Comparison of ENCODE assay signal across 10 cellular contexts in genomic region chrX:109782994-109783711, GRCh38. TPM values are rescaled to one million over a fixed set of nuclear protein-coding genes. Genes with fewer than 3 reads are reported as not detected.
A peak's percentile ranks its signal among the peaks of the same experiment; 100 is the strongest.
DNase-seq lines count a peak whose midpoint lies in the region; ATAC-seq and TF ChIP-seq lines count a peak whose summit lies in the region.
"Had no signal": no experiment of that assay in that cellular context is flagged by ENCODE, and none has a peak within 500 bp of the region (broad histone marks: within the 10 kb centered on the region; RNA-seq: fewer than 3 reads in every experiment).

No MANE protein-coding gene starts in this region.

- ATAC-seq in HG02588 (IDR thresholded peaks at IDR 0.05; ENCODE audit: unreplicated experiment), result peak; percentile 88
- peak; percentile 91 for ATAC-seq in stimulated activated effector memory CD8-positive, alpha-beta T cell treated with anti-CD3 and anti-CD28 coated beads, Interleukin-12 subunit alpha, Interleukin-12 subunit beta, amount 100 ng/mL, for 72 hours

- H3K27ac Mint-ChIP-seq in stimulated activated effector memory CD8-positive, alpha-beta T cell treated with anti-CD3 and anti-CD28 coated beads, Interleukin-12 subunit alpha, Interleukin-12 subunit beta, amount 100 ng/mL, for 72 hours, result peak overlapping the region; percentile 95

- no peaks in the 10 kb centered on the region for H3K9me3 Mint-ChIP-seq in stimulated activated effector memory CD8-positive, alpha-beta T cell treated with anti-CD3 and anti-CD28 coated beads, Interleukin-12 subunit alpha, Interleukin-12 subunit beta, amount 100 ng/mL, for 72 hours
- H3K9me3 Mint-ChIP-seq: central memory CD8-positive, alpha-beta T cell had no signal

- no peak for TF ChIP-seq POLR2A in prostate gland (IDR thresholded peaks at IDR 0.05)

- WGBS in prostate gland, result 49% methylated on average over 6 of the region's 6 CpGs

- H3K36me3 Mint-ChIP-seq in stimulated activated effector memory CD8-positive, alpha-beta T cell treated with anti-CD3 and anti-CD28 coated beads, Interleukin-12 subunit alpha, Interleukin-12 subunit beta, amount 100 ng/mL, for 72 hours, result no peaks in the 10 kb centered on the region

- no peaks in the 10 kb centered on the region for H3K27me3 ChIP-seq in prostate gland (replicated peaks; ENCODE audit: insufficient read depth)

- no peaks in the 10 kb centered on the region for H3K4me1 ChIP-seq in prostate gland (replicated peaks)
- H3K4me1 ChIP-seq: lower lobe of right lung had no signal

- H3K4me3 ChIP-seq in prostate gland, result no peak overlapping the region
- H3K4me3 ChIP-seq: lower lobe of right lung had no signal

- intact Hi-C loops in prostate gland (cut with DNase I), result no loop called here

- peak overlapping the region; percentile 61 for H3K4me3 Mint-ChIP-seq in stimulated activated effector memory CD8-positive, alpha-beta T cell treated with anti-CD3 and anti-CD28 coated beads, Interleukin-12 subunit alpha, Interleukin-12 subunit beta, amount 100 ng/mL, for 72 hours
- H3K4me3 Mint-ChIP-seq: central memory CD8-positive, alpha-beta T cell had no signal

- DNase-seq in activated CD4-positive, alpha-beta T cell treated with anti-CD3 and anti-CD28 coated beads for 48 hours, result peak; percentile 8
- no peak for DNase-seq in activated CD4-positive, alpha-beta T cell treated with anti-CD3 and anti-CD28 coated beads, Interleukin-2, amount 50 U/mL, for 4 hours
- DNase-seq in MV-4-11 (lab: John Stamatoyannopoulos, UW), result peak; percentile 38
- no peak for DNase-seq in stimulated activated effector memory CD8-positive, alpha-beta T cell treated with anti-CD3 and anti-CD28 coated beads, Interleukin-12 subunit alpha, Interleukin-12 subunit beta, amount 100 ng/mL, for 72 hours (ENCODE audit: low spot score in 2 of 2)
- DNase-seq in AG08395 (ENCODE audit: low spot score), result no peak
- DNase-seq in SKM-1 treated with dmso at 0.1 percent for 144 hours (lab: John Stamatoyannopoulos, UW; ENCODE audit: unreplicated experiment), result no peak
- no peak for DNase-seq in prostate gland (ENCODE audit: low spot score)
- DNase-seq: lower lobe of right lung had no signal

- H3K4me1 Mint-ChIP-seq in stimulated activated effector memory CD8-positive, alpha-beta T cell treated with anti-CD3 and anti-CD28 coated beads, Interleukin-12 subunit alpha, Interleukin-12 subunit beta, amount 100 ng/mL, for 72 hours, result peaks cover 14% of the 10 kb centered on the region
- H3K4me1 Mint-ChIP-seq: central memory CD8-positive, alpha-beta T cell had no signal

- H3K27ac ChIP-seq in prostate gland, result no peak overlapping the region
- H3K27ac ChIP-seq: lower lobe of right lung had no signal

- no peaks in the 10 kb centered on the region for H3K36me3 ChIP-seq in prostate gland
- H3K36me3 ChIP-seq: lower lobe of right lung had no signal

- TF ChIP-seq CTCF in prostate gland (IDR thresholded peaks at IDR 0.05), result no peak

- H3K9me3 ChIP-seq in prostate gland, result no peaks in the 10 kb centered on the region
- H3K9me3 ChIP-seq: lower lobe of right lung had no signal

RNA-seq across cellular contexts. Expression of gene ACSL4, which starts 50.1 kb away (rescaled TPM):
- total RNA-seq in prostate gland, result 100 to 1,000 TPM in 1 of 2 donors, 10 to 100 TPM in 1; 22.9 to 118 TPM

Comparison
In these comparisons a context has a peak if more than half of its experiments do, and no peak if none do; other contexts are left out.
1. DNase-seq: peak in activated CD4-positive, alpha-beta T cell treated with anti-CD3 and anti-CD28 coated beads for 48 hours (single experiment) and MV-4-11 (single experiment); none in activated CD4-positive, alpha-beta T cell treated with anti-CD3 and anti-CD28 coated beads, Interleukin-2, amount 50 U/mL, for 4 hours (0 of 2), stimulated activated effector memory CD8-positive, alpha-beta T cell treated with anti-CD3 and anti-CD28 coated beads, Interleukin-12 subunit alpha, Interleukin-12 subunit beta, amount 100 ng/mL, for 72 hours (0 of 2), AG08395 (single experiment), SKM-1 treated with dmso at 0.1 percent for 144 hours (single experiment) and prostate gland (single experiment).